In genomic region chr17:4879591-4879990, GRCh38 we compare ENCODE assay signal across 20 cellular contexts. TPM values are rescaled to one million over a fixed set of nuclear protein-coding genes. Genes with fewer than 3 reads are reported as not detected.
"Had no signal": no experiment of that assay in that cellular context is flagged by ENCODE, and none has a peak within 500 bp of the region (broad histone marks: within the 10 kb centered on the region; RNA-seq: fewer than 3 reads in every experiment).

No MANE protein-coding gene starts in this region.

- ATAC-seq: activated CD8-positive, alpha-beta memory T cell treated with anti-CD3 and anti-CD28 coated beads, Interleukin-2, amount 10 ng/mL, durations not matched to agents 7 days and 5 days; activated naive CD4-positive, alpha-beta T cell treated with anti-CD3 and anti-CD28 coated beads, Interleukin-2, amount 50 U/mL, for 72 hours; activated T-cell treated with anti-CD3 and anti-CD28 coated beads, Interleukin-2, amount 50 U/mL, for 4 hours; foreskin keratinocyte; stimulated activated memory B cell treated with anti-CD40 and anti-IgM and Interleukin-4, amounts not matched to agents 10 μg/mL and 1 μg/mL and 100 μg/mL, for 72 hours; T-cell had no signal

- H3K36me3 ChIP-seq: ovary had no signal

- DNase-seq: activated CD4-positive, alpha-beta T cell treated with anti-CD3 and anti-CD28 coated beads, Interleukin-2, amount 50 U/mL, for 48 hours; activated CD8-positive, alpha-beta memory T cell treated with anti-CD3 and anti-CD28 coated beads, Interleukin-2, amount 10 ng/mL, durations not matched to agents 7 days and 5 days; activated effector memory CD4-positive, alpha-beta T cell treated with anti-CD3 and anti-CD28 coated beads, Interleukin-2, amount 50 U/mL, for 16 hours; activated T-cell treated with anti-CD3 and anti-CD28 coated beads, Interleukin-2, amount 50 U/mL, for 4 hours; colonic mucosa; effector CD4-positive, alpha-beta T cell; foreskin keratinocyte; glutamatergic neuron; nephron progenitor cell; ovary; stimulated activated CD4-positive, alpha-beta T cell treated with anti-CD3 and anti-CD28 coated beads, Interleukin-12 subunit alpha, Interleukin-12 subunit beta, amount 100 ng/mL, for 4 hours; T-cell; T1000 had no signal

- H3K27me3 ChIP-seq: colonic mucosa, foreskin keratinocyte, ovary, tibial nerve had no signal

- H3K4me3 ChIP-seq: colonic mucosa, ovary, SK-N-MC, tibial nerve had no signal

- H3K27ac ChIP-seq: colonic mucosa, foreskin keratinocyte, ovary, SK-N-MC had no signal

- H3K9me3 ChIP-seq: colonic mucosa, ovary, tibial nerve had no signal

- H3K4me1 ChIP-seq: colonic mucosa had no signal

RNA-seq across cellular contexts. Expression of gene CHRNE, which starts 23.3 kb away (rescaled TPM):
- total RNA-seq: foreskin keratinocyte had no signal

RNA-seq across cellular contexts. Expression of gene GP1BA, which starts 52.5 kb away (rescaled TPM):
- total RNA-seq: activated CD8-positive, alpha-beta memory T cell treated with anti-CD3 and anti-CD28 coated beads, Interleukin-2, amount 10 ng/mL, durations not matched to agents 7 days and 5 days; activated naive CD4-positive, alpha-beta T cell treated with anti-CD3 and anti-CD28 coated beads, Interleukin-2, amount 50 U/mL, for 72 hours; cardiac septum; colonic mucosa; foreskin keratinocyte; kidney epithelial cell; pulmonary artery endothelial cell; tibial nerve had no signal
- polyA plus RNA-seq: foreskin keratinocyte had no signal
